Comparison of ENCODE assay signal across 8 cellular contexts in the genomic region with DNA sequence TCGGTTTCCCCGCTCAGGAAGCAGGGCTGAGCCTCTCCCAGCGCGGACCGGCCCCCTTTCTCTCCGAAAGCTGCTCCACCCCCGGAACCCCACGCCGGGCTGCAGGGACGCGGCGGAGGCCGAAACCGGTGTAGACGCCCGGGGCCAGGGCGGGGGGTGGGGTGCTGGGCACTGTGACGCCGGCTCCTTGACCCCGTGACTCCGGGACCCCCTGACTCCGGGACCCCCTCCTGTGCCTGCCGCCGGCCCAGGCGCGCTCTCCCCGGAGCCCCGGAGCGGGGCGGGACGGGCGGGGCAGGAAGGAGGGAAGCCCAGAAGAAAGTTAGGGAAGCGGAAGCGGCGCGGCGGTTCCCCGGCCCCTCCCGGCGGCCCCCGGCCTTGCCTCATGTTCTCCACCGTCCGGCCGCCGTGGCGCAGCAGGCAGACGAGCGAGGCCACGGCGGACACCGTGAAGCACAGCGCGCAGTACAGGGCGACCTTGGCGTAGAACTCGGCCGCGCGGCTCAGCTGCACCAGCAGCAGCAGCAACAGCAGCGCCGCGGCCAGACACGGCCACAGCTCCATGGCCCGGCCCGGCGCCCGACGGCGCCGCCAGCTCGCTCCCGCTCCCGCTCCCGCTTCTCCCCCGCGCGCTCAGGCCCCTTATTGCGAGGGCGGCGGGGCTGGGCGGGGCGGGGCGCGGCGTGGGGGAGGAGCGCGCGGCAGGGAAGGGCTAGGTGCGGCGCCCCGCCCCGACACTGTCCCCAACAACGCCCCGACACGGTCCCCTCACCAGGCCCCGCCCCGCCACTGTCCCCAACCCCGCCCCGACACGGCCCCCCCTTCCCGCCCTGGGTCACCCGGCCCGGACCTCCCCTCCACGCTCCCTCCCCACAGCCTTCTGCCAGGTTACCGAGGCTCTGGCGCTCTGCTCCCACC. TPM values are rescaled to one million over a fixed set of nuclear protein-coding genes. Genes with fewer than 3 reads are reported as not detected.
DNase-seq lines count a peak whose midpoint lies in the region; ATAC-seq and TF ChIP-seq lines count a peak whose summit lies in the region.

AGPAT2 (minus strand) TSS at position 664 of the 918 bp plus-strand sequence; CDS start at position 564, 100 bp downstream.

- POLR2A ChIA-PET in naive thymus-derived CD4-positive, alpha-beta T cell (lab: Charles Lee), result interaction anchor here (1.4 to 1.7 kb wide), 2 partner anchors 39 to 41 kb away, joined by 6 to 9 read pairs; no protein-coding TSS in a partner anchor

- no peaks in the 10 kb centered on the region for H3K9me3 Mint-ChIP-seq in naive thymus-derived CD4-positive, alpha-beta T cell

- H3K27me3 ChIP-seq in naive thymus-derived CD4-positive, alpha-beta T cell (ENCODE audit: control insufficient read depth in 2 of 2, insufficient read depth in 2 of 2, low read length in 2 of 2), result no peaks in the 10 kb centered on the region
- no peaks in the 10 kb centered on the region for H3K27me3 ChIP-seq in stomach smooth muscle (ENCODE audit: control insufficient read depth in 1 of 2, insufficient read depth in 2 of 2, low read length in 2 of 2)

- H3K36me3 ChIP-seq in naive thymus-derived CD4-positive, alpha-beta T cell (ENCODE audit: control insufficient read depth in 2 of 3, insufficient read depth in 3 of 3, low read length in 3 of 3), result no peaks in the 10 kb centered on the region
- H3K36me3 ChIP-seq in stomach smooth muscle (ENCODE audit: control insufficient read depth in 2 of 2, insufficient read depth in 2 of 2, low read length in 2 of 2), result no peaks in the 10 kb centered on the region

- peak within 1 kb of the TSS; percentile 61 to 85 (median 78) for H3K4me3 Mint-ChIP-seq in naive thymus-derived CD4-positive, alpha-beta T cell

- H3K36me3 Mint-ChIP-seq in naive thymus-derived CD4-positive, alpha-beta T cell, result no peaks in the 10 kb centered on the region

- H3K27ac ChIP-seq in naive thymus-derived CD4-positive, alpha-beta T cell (ENCODE audit: low read depth, low read length), result peak within 1 kb of the TSS; percentile 49
- H3K27ac ChIP-seq in stomach smooth muscle (ENCODE audit: low read length), result peak within 1 kb of the TSS; percentile 37

- peaks cover 0 to 6% (median 0%) of the 10 kb centered on the region in 7 donors for H3K4me1 Mint-ChIP-seq in naive thymus-derived CD4-positive, alpha-beta T cell

- intact Hi-C loops in naive thymus-derived CD4-positive, alpha-beta T cell (cut with micrococcal nuclease), result loop anchor here (1.0 to 5.0 kb wide), 2 partner anchors 40 to 204 kb away; partner anchors contain the start of gene SEC16A (in 1 of the 2)

- CTCF ChIA-PET in naive thymus-derived CD4-positive, alpha-beta T cell (lab: Charles Lee), result no interaction called here

- ATAC-seq in GM18498 (IDR thresholded peaks at IDR 0.05; ENCODE audit: unreplicated experiment) (peak; percentile 72), HG03108 (IDR thresholded peaks at IDR 0.05; ENCODE audit: unreplicated experiment) (peak; percentile 57), HG02571 (IDR thresholded peaks at IDR 0.05; ENCODE audit: unreplicated experiment) (no peak)
- ATAC-seq in naive thymus-derived CD4-positive, alpha-beta T cell, result peak; percentile 93

- DNase-seq in NOMO-1 treated with DMSO at 0.1 percent for 48 hours (lab: John Stamatoyannopoulos, UW; ENCODE audit: unreplicated experiment) (peak; percentile 91), activated T-cell treated with anti-CD3 and anti-CD28 coated beads for 1 hour (ENCODE audit: low read depth) (peak; percentile 49), erythroblast (lab: John Stamatoyannopoulos, UW) (peak; percentile 47 to 56)
- DNase-seq in naive thymus-derived CD4-positive, alpha-beta T cell, result peak in 8 of 9 donors; percentile 30 to 77 (median 37)

- TF ChIP-seq POLR2A in erythroblast (IDR thresholded peaks at IDR 0.05; ENCODE audit: low read length), result no peak

- peak within 1 kb of the TSS; percentile 60 to 69 for H3K9ac ChIP-seq in stomach smooth muscle (ENCODE audit: low read length in 2 of 2)

- peak within 1 kb of the TSS; percentile 52 for H3K4me3 ChIP-seq in naive thymus-derived CD4-positive, alpha-beta T cell (ENCODE audit: low read length)
- peak within 1 kb of the TSS; percentile 69 to 79 for H3K4me3 ChIP-seq in stomach smooth muscle (ENCODE audit: low read length in 2 of 2)

- H3K27me3 Mint-ChIP-seq in naive thymus-derived CD4-positive, alpha-beta T cell, result no peaks in the 10 kb centered on the region

- H3K4me1 ChIP-seq in naive thymus-derived CD4-positive, alpha-beta T cell (ENCODE audit: control insufficient read depth in 2 of 2, insufficient read depth in 2 of 2, low read length in 2 of 2), result peaks cover 5 to 7% of the 10 kb centered on the region in 2 donors
- peaks cover 26% of the 10 kb centered on the region for H3K4me1 ChIP-seq in stomach smooth muscle (ENCODE audit: control insufficient read depth, insufficient read depth, low read length)

- H3K9me3 ChIP-seq in naive thymus-derived CD4-positive, alpha-beta T cell (ENCODE audit: control insufficient read depth in 2 of 3, low read length in 3 of 3), result no peaks in the 10 kb centered on the region
- no peaks in the 10 kb centered on the region for H3K9me3 ChIP-seq in stomach smooth muscle (ENCODE audit: control insufficient read depth in 2 of 2, low read length in 2 of 2)

- peak within 1 kb of the TSS in 2 of 9 donors; percentile 38 to 78 for H3K27ac Mint-ChIP-seq in naive thymus-derived CD4-positive, alpha-beta T cell

RNA-seq across cellular contexts. Expression of gene AGPAT2, which starts in this region (rescaled TPM):
- 10 to 100 TPM in 2 of 5 experiments, 1 to 10 TPM in 3; 2.3 to 20.6 (median 8.5) TPM for total RNA-seq in naive thymus-derived CD4-positive, alpha-beta T cell
- polyA plus RNA-seq in naive thymus-derived CD4-positive, alpha-beta T cell, result 10 to 100 TPM; 12.0 to 13.1 TPM

Comparison
In these comparisons a context has a peak if more than half of its experiments do, and no peak if none do; other contexts are left out.
1. DNase-seq: peak in every context shown above with its lines; median percentile 91 in NOMO-1 treated with DMSO at 0.1 percent for 48 hours; 52 in erythroblast; 49 in activated T-cell treated with anti-CD3 and anti-CD28 coated beads for 1 hour; 37 in naive thymus-derived CD4-positive, alpha-beta T cell.